In genomic region chr4:81807927-81808672, GRCh38 we compare ENCODE assay signal across 17 cellular contexts.
DNase-seq lines count a peak whose midpoint lies in the region; ATAC-seq and TF ChIP-seq lines count a peak whose summit lies in the region.
"Had no signal": no experiment of that assay in that cellular context is flagged by ENCODE, and none has a peak within 500 bp of the region (broad histone marks: within the 10 kb centered on the region; RNA-seq: fewer than 3 reads in every experiment).

No MANE protein-coding gene starts in this region.

- H4K5ac ChIP-seq in mesendoderm (ENCODE audit: low read length), result no peak overlapping the region

- H3K36me3 ChIP-seq in mesendoderm (ENCODE audit: control insufficient read depth, insufficient read depth, low read length), result no peaks in the 10 kb centered on the region
- H3K36me3 ChIP-seq in ascending aorta, result no peaks in the 10 kb centered on the region
- H3K36me3 ChIP-seq in right lobe of liver, result no peaks in the 10 kb centered on the region
- H3K36me3 ChIP-seq: heart right ventricle, SJSA1, thoracic aorta had no signal

- intact Hi-C loops in left ventricle myocardium superior (cut with micrococcal nuclease), result no loop called here
- intact Hi-C loops in ascending aorta (cut with DNase I), result no loop called here
- intact Hi-C loops in right lobe of liver (cut with DNase I), result no loop called here
- intact Hi-C loops in CD14-positive monocyte (cut with micrococcal nuclease), result no loop called here

- H2BK15ac ChIP-seq in mesendoderm (replicated peaks; ENCODE audit: low read depth), result no peak overlapping the region

- H4K8ac ChIP-seq in mesendoderm (ENCODE audit: low read depth, low read length), result no peak overlapping the region

- H3K4me3 ChIP-seq in mesendoderm (ENCODE audit: low read length), result no peak overlapping the region
- no peak overlapping the region for H3K4me3 ChIP-seq in ascending aorta
- no peak overlapping the region for H3K4me3 ChIP-seq in right lobe of liver
- H3K4me3 ChIP-seq: heart right ventricle, SJSA1, thoracic aorta had no signal

- no peak overlapping the region for H3K4ac ChIP-seq in mesendoderm (ENCODE audit: low read depth, low read length)

- no peaks in the 10 kb centered on the region for H3K9me3 Mint-ChIP-seq in CD14-positive monocyte
- H3K9me3 Mint-ChIP-seq: CD4-positive, alpha-beta memory T cell; effector memory CD8-positive, alpha-beta T cell had no signal

- H3K4me3 Mint-ChIP-seq in CD14-positive monocyte, result no peak overlapping the region
- H3K4me3 Mint-ChIP-seq: activated T-cell treated with anti-CD3 and anti-CD28 coated beads, Interleukin-2, amount 50 U/mL, for 72 hours; effector memory CD8-positive, alpha-beta T cell had no signal

- H3K9ac ChIP-seq in mesendoderm (ENCODE audit: low read length), result no peak overlapping the region

- peaks cover 0 to 2% (median 0%) of the 10 kb centered on the region in 3 donors for H3K27me3 Mint-ChIP-seq in CD14-positive monocyte (ENCODE audit: low read depth in 3 of 3)

- TF ChIP-seq CTCF in ascending aorta (IDR thresholded peaks at IDR 0.05) (no peak), right lobe of liver (IDR thresholded peaks at IDR 0.05) (no peak), CD14-positive monocyte (IDR thresholded peaks at IDR 0.05) (no peak)

- no peak overlapping the region for H2BK5ac ChIP-seq in mesendoderm (ENCODE audit: low read length)

- no peaks in the 10 kb centered on the region for H3K27me3 ChIP-seq in mesendoderm (ENCODE audit: insufficient read depth, low read length, poor library complexity)
- H3K27me3 ChIP-seq in ascending aorta, result no peaks in the 10 kb centered on the region
- H3K27me3 ChIP-seq in right lobe of liver, result no peaks in the 10 kb centered on the region
- H3K27me3 ChIP-seq: SJSA1 had no signal

- DNase-seq in NCI-H2107 (lab: John Stamatoyannopoulos, UW), result peak; percentile 82
- peak; percentile 82 for DNase-seq in OCI-M1 (lab: John Stamatoyannopoulos, UW)
- peak; percentile 9 for DNase-seq in mesendoderm
- no peak for DNase-seq in left ventricle myocardium superior
- no peak for DNase-seq in ascending aorta (ENCODE audit: low spot score in 2 of 2)
- DNase-seq in right lobe of liver, result no peak
- no peak for DNase-seq in CD14-positive monocyte (ENCODE audit: low spot score)
- DNase-seq: activated T-cell treated with anti-CD3 and anti-CD28 coated beads, Interleukin-2, amount 50 U/mL, for 72 hours; CD4-positive, alpha-beta memory T cell; effector memory CD8-positive, alpha-beta T cell; GOT3; heart right ventricle; NCI-H446 had no signal

- H2BK120ac ChIP-seq in mesendoderm (ENCODE audit: low read depth, low read length), result no peak overlapping the region

- no peak for TF ChIP-seq POLR2A in right lobe of liver (IDR thresholded peaks at IDR 0.05)

- H3K79me2 ChIP-seq in mesendoderm (ENCODE audit: control insufficient read depth, insufficient read depth, low read length), result no peaks in the 10 kb centered on the region

- H3K9me3 ChIP-seq in ascending aorta, result no peaks in the 10 kb centered on the region
- no peaks in the 10 kb centered on the region for H3K9me3 ChIP-seq in right lobe of liver
- H3K9me3 ChIP-seq: heart right ventricle, SJSA1, thoracic aorta had no signal

- H3K4me1 Mint-ChIP-seq in CD14-positive monocyte, result no peaks in the 10 kb centered on the region

- H3K4me1 ChIP-seq in mesendoderm (ENCODE audit: control insufficient read depth, low read depth, low read length) (peaks cover 2% of the 10 kb centered on the region), ascending aorta (no peaks in the 10 kb centered on the region), right lobe of liver (peaks cover 0 to 8% (median 0%) of the 10 kb centered on the region in 4 donors)
- H3K4me1 ChIP-seq: SJSA1 had no signal

- H3K36me3 Mint-ChIP-seq in CD14-positive monocyte, result no peaks in the 10 kb centered on the region
- H3K36me3 Mint-ChIP-seq: CD4-positive, alpha-beta memory T cell had no signal

- H3K18ac ChIP-seq in mesendoderm (ENCODE audit: low read length), result no peak overlapping the region

- no peaks in the 10 kb centered on the region for H3K79me1 ChIP-seq in mesendoderm (ENCODE audit: low read length)

- H3K56ac ChIP-seq in mesendoderm (ENCODE audit: low read length), result no peak overlapping the region

- WGBS in mesendoderm (ENCODE audit: extremely low coverage, insufficient coverage, low lambda C conversion rate), result no CpG with 5 or more reads among the region's 2 CpGs
- 57% methylated on average over 2 of the region's 2 CpGs for WGBS in right lobe of liver (ENCODE audit: insufficient coverage, low coverage, low lambda C conversion rate, missing lambda C conversion rate)

- no peak overlapping the region for H3K27ac Mint-ChIP-seq in CD14-positive monocyte
- H3K27ac Mint-ChIP-seq: activated T-cell treated with anti-CD3 and anti-CD28 coated beads, Interleukin-2, amount 50 U/mL, for 72 hours; CD4-positive, alpha-beta memory T cell; effector memory CD8-positive, alpha-beta T cell had no signal

- no peak for TF ChIP-seq RAD21 in Ishikawa (IDR thresholded peaks at IDR 0.05; ENCODE audit: low read depth)

- H3K27ac ChIP-seq in mesendoderm (ENCODE audit: low read depth, low read length) (no peak overlapping the region), ascending aorta (no peak overlapping the region), right lobe of liver (no peak overlapping the region)
- H3K27ac ChIP-seq: heart right ventricle, SJSA1, thoracic aorta had no signal

- TF ChIP-seq EP300 in Ishikawa (IDR thresholded peaks at IDR 0.05; ENCODE audit: borderline replicate concordance), result no peak

- H3K4me2 ChIP-seq in mesendoderm (ENCODE audit: low read length), result no peak overlapping the region

- H3K23ac ChIP-seq in mesendoderm (ENCODE audit: low read length), result no peak overlapping the region

- H2AK5ac ChIP-seq in mesendoderm (ENCODE audit: low read length), result no peak overlapping the region

- ATAC-seq in left ventricle myocardium superior (no peak), right lobe of liver (no peak)
- ATAC-seq: activated CD4-positive, CD25-positive, alpha-beta regulatory T cell treated with anti-CD3 and anti-CD28 coated beads, Interleukin-2, amount 50 U/mL, for 24 hours; activated T-cell treated with anti-CD3 and anti-CD28 coated beads, Interleukin-2, amount 50 U/mL, for 72 hours; effector memory CD8-positive, alpha-beta T cell; heart right ventricle had no signal

TF ChIP-seq in Ishikawa, 13 proteins besides CTCF, POLR2A, EP300 and RAD21:
- TF ChIP-seq YY1 (IDR thresholded peaks at IDR 0.05; ENCODE audit: low read depth), result no peak
- TF ChIP-seq MAX (IDR thresholded peaks at IDR 0.05), result no peak
- TF ChIP-seq REST (IDR thresholded peaks at IDR 0.05; ENCODE audit: low read depth), result no peak
- no peak for TF ChIP-seq TEAD4 (IDR thresholded peaks at IDR 0.05)
- peak; percentile 67 for TF ChIP-seq NFIC (IDR thresholded peaks at IDR 0.05)
- no peak for TF ChIP-seq FOXM1 (IDR thresholded peaks at IDR 0.05; ENCODE audit: borderline replicate concordance, low read depth)
- TF ChIP-seq EGR1 (IDR thresholded peaks at IDR 0.05), result no peak
- TF ChIP-seq ZBTB7A (IDR thresholded peaks at IDR 0.05; ENCODE audit: low read depth), result no peak

Comparison
In these comparisons a context has a peak if more than half of its experiments do, and no peak if none do; other contexts are left out.
1. DNase-seq: peak in NCI-H2107 (single experiment), OCI-M1 (single experiment) and mesendoderm (single experiment); none in left ventricle myocardium superior (single experiment), ascending aorta (0 of 2), right lobe of liver (0 of 3) and CD14-positive monocyte (single experiment).